Comparison of ENCODE assay signal across 8 cellular contexts in the genomic region with DNA sequence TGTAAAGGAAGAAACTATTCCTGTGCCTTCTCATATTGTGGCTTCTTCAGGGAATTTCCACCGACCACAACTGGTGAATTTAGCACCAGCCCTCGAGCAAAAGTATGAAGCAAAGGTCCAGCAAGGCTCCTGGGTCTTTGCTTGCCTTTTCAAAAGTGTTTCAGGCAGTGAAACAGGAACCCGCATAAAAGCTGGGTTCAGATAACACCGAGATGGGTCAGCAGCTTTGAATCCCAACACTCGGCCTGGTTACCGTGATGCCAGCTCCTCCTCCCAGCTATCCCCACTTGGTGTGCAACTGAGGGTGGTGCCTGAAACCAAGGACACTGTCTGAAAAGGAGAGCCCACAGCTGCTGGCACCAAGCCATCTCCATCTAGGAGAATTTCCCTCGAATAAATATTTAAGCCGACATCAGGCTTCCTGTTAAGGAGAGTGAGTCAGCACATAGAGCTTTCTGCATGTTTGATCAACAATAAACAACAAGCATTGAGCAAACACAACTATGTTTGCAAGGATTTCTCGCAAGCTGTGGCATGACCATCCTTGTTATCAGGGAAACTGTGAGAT.
DNase-seq lines count a peak whose midpoint lies in the region; ATAC-seq and TF ChIP-seq lines count a peak whose summit lies in the region.

No MANE protein-coding gene starts in this region.

- ATAC-seq in lung (ENCODE audit: insufficient read depth, low FRiP score) (peak; percentile 60), GM18870 (IDR thresholded peaks at IDR 0.05; ENCODE audit: unreplicated experiment) (no peak), GM18909 (IDR thresholded peaks at IDR 0.05; ENCODE audit: poor library complexity, unreplicated experiment) (no peak)

- no peak overlapping the region for H3K4me3 ChIP-seq in AG10803 (ENCODE audit: low read length)
- no peak overlapping the region for H3K4me3 ChIP-seq in lung

- TF ChIP-seq CTCF in AG10803 (conservative IDR thresholded peaks at IDR 0.05; ENCODE audit: low read length) = no peak
- TF ChIP-seq CTCF in MCF 10A (IDR thresholded peaks at IDR 0.05; ENCODE audit: unreplicated experiment) = no peak
- TF ChIP-seq CTCF in lung (IDR thresholded peaks at IDR 0.05; ENCODE audit: control extremely low read depth, extremely low read depth) = no peak
- TF ChIP-seq CTCF in progenitor cell of endocrine pancreas (IDR thresholded peaks at IDR 0.05; ENCODE audit: unreplicated experiment) = no peak

- CTCF ChIA-PET in MCF 10A (lab: Yijun Ruan, JAX) = interaction anchor here (1.1 to 1.7 kb wide), 3 partner anchors 56 to 225 kb away, joined by 3 to 4 read pairs (median 3); no protein-coding TSS in a partner anchor

- no peaks in the 10 kb centered on the region for H3K27me3 ChIP-seq in lung (ENCODE audit: control insufficient read depth, insufficient read depth)

- POLR2A ChIA-PET in MCF 10A (lab: Yijun Ruan, JAX) = interaction anchor here (0.6 to 1.3 kb wide), 4 partner anchors 9 to 56 kb away, joined by 3 to 5 read pairs (median 4); no protein-coding TSS in a partner anchor

- H3K4me1 ChIP-seq in lung (ENCODE audit: control insufficient read depth in 2 of 2, insufficient read depth in 2 of 2, low read length in 2 of 2) = peaks cover 4 to 5% of the 10 kb centered on the region in 2 donors

- H3K27me3 Mint-ChIP-seq in MCF 10A (ENCODE audit: insufficient read depth, unreplicated experiment) (no peaks in the 10 kb centered on the region), progenitor cell of endocrine pancreas (no peaks in the 10 kb centered on the region)

- H3K9me3 Mint-ChIP-seq in MCF 10A (ENCODE audit: unreplicated experiment) = no peaks in the 10 kb centered on the region
- no peaks in the 10 kb centered on the region for H3K9me3 Mint-ChIP-seq in progenitor cell of endocrine pancreas (ENCODE audit: low read depth)

- H3K4me3 Mint-ChIP-seq in MCF 10A (ENCODE audit: unreplicated experiment) = no peak overlapping the region
- H3K4me3 Mint-ChIP-seq in progenitor cell of endocrine pancreas (ENCODE audit: low read depth) = no peak overlapping the region

- DNase-seq in AG10803 (ENCODE audit: low read depth) = peak; percentile 92
- peak; percentile 78 for DNase-seq in NCI-H2029 (lab: John Stamatoyannopoulos, UW)
- DNase-seq in MCF 10A (ENCODE audit: unreplicated experiment) = peak; percentile 83
- DNase-seq in lung (ENCODE audit: low spot score) = peak; percentile 35
- DNase-seq in GF-D8 (lab: John Stamatoyannopoulos, UW) = no peak
- no peak for DNase-seq in progenitor cell of endocrine pancreas (ENCODE audit: low spot score, unreplicated experiment)

- intact Hi-C loops in MCF 10A (cut with micrococcal nuclease) = no loop called here

- H3K36me3 ChIP-seq in lung (ENCODE audit: control insufficient read depth in 2 of 2, insufficient read depth in 2 of 2, low read length in 2 of 2) = peaks cover 0 to 6% of the 10 kb centered on the region in 2 donors

- H3K27ac ChIP-seq in lung (ENCODE audit: low read depth in 1 of 2, low read length in 1 of 2) = peak overlapping the region in 1 of 2 donors; percentile 59

- peak overlapping the region; percentile 5 for H3K27ac Mint-ChIP-seq in MCF 10A (ENCODE audit: low read depth, unreplicated experiment)
- H3K27ac Mint-ChIP-seq in progenitor cell of endocrine pancreas = no peak overlapping the region

- BruUV-seq in MCF 10A (replicated peaks; lab: Mats Ljungman, UMichigan) = no TSS peak

- peaks cover 39% of the 10 kb centered on the region for H3K36me3 Mint-ChIP-seq in MCF 10A (ENCODE audit: insufficient read depth, unreplicated experiment)
- H3K36me3 Mint-ChIP-seq in progenitor cell of endocrine pancreas (ENCODE audit: insufficient read depth) = peaks cover 27% of the 10 kb centered on the region

- H3K9me3 ChIP-seq in lung (ENCODE audit: control insufficient read depth in 2 of 2, insufficient read depth in 1 of 2, low read length in 1 of 2) = no peaks in the 10 kb centered on the region

- H3K4me1 Mint-ChIP-seq in MCF 10A (ENCODE audit: insufficient read depth, unreplicated experiment) = peaks cover 12% of the 10 kb centered on the region
- no peaks in the 10 kb centered on the region for H3K4me1 Mint-ChIP-seq in progenitor cell of endocrine pancreas (ENCODE audit: low read depth)

- 25% methylated on average over 9 of the region's 9 CpGs for WGBS in lung, 2 donors

Comparison
In these comparisons a context has a peak if more than half of its experiments do, and no peak if none do; other contexts are left out.
1. DNase-seq: peak in AG10803 (single experiment), NCI-H2029 (single experiment), MCF 10A (single experiment) and lung (single experiment); none in GF-D8 (single experiment) and progenitor cell of endocrine pancreas (single experiment).